In genomic region chr9:129884220-129885017, GRCh38 we compare ENCODE assay signal across 8 cellular contexts. TPM values are rescaled to one million over a fixed set of nuclear protein-coding genes. Genes with fewer than 3 reads are reported as not detected.
DNase-seq lines count a peak whose midpoint lies in the region; ATAC-seq, FAIRE-seq and TF ChIP-seq lines count a peak whose summit lies in the region.

No MANE protein-coding gene starts in this region.

- no peaks in the 10 kb centered on the region for H3K27me3 Mint-ChIP-seq in Caco-2 (ENCODE audit: insufficient read depth, unreplicated experiment)
- H3K27me3 Mint-ChIP-seq in naive thymus-derived CD8-positive, alpha-beta T cell: peaks cover 0 to 3% (median 0%) of the 10 kb centered on the region in 5 donors

- intact Hi-C loops in Caco-2 (cut with micrococcal nuclease; ENCODE audit: unreplicated experiment): loop anchor here (1.0 to 10.0 kb wide), 5 partner anchors 156 to 360 kb away; partner anchors contain the start of gene GPR107

- no peaks in the 10 kb centered on the region for H3K27me3 ChIP-seq in Caco-2 (replicated peaks; ENCODE audit: control insufficient read depth, insufficient read depth, low read length)

- peaks cover 3% of the 10 kb centered on the region; the same call in 1 of the 2 replicates for H3K36me3 ChIP-seq in Caco-2 (ENCODE audit: control insufficient read depth, insufficient read depth, low read length)

- TF ChIP-seq CTCF in Caco-2 (IDR thresholded peaks at IDR 0.05; ENCODE audit: insufficient read depth in 1 of 2, low read depth in 1 of 2, low read length in 1 of 2, severe bottlenecking in 1 of 2, unreplicated experiment in 1 of 2) (no peak), fibroblast of mammary gland (conservative IDR thresholded peaks at IDR 0.05; ENCODE audit: control insufficient read depth, insufficient read depth, low read depth, low read length) (no peak)

- no peak for FAIRE-seq in RCC 7860 (lab: Jason Lieb, UNC)

- peak overlapping the region; percentile 70 for H3K27ac Mint-ChIP-seq in Caco-2 (ENCODE audit: unreplicated experiment)
- peak overlapping the region; percentile 97 to 100 (median 99) for H3K27ac Mint-ChIP-seq in naive thymus-derived CD8-positive, alpha-beta T cell

- H3K9me3 ChIP-seq in Caco-2: no peaks in the 10 kb centered on the region

- H3K9me3 Mint-ChIP-seq in Caco-2 (ENCODE audit: unreplicated experiment): no peaks in the 10 kb centered on the region
- no peaks in the 10 kb centered on the region for H3K9me3 Mint-ChIP-seq in naive thymus-derived CD8-positive, alpha-beta T cell

- CTCF ChIA-PET in Caco-2 (lab: Charles Lee): interaction anchor here (0.6 kb wide), 3 partner anchors 40 to 241 kb away, joined by 3 read pairs; no protein-coding TSS in a partner anchor

- H3K4me3 Mint-ChIP-seq in Caco-2 (ENCODE audit: unreplicated experiment): peak overlapping the region; percentile 73
- H3K4me3 Mint-ChIP-seq in naive thymus-derived CD8-positive, alpha-beta T cell: peak overlapping the region; percentile 86 to 98 (median 93)

- peaks cover 10% of the 10 kb centered on the region for H3K4me1 Mint-ChIP-seq in Caco-2 (ENCODE audit: low read depth, unreplicated experiment)
- H3K4me1 Mint-ChIP-seq in naive thymus-derived CD8-positive, alpha-beta T cell: peaks cover 35 to 61% (median 57%) of the 10 kb centered on the region in 4 donors

- BruUV-seq in Caco-2 (replicated peaks; lab: Mats Ljungman, UMichigan): no TSS peak

- POLR2A ChIA-PET in Caco-2 (lab: Charles Lee): no interaction called here
- POLR2A ChIA-PET in naive thymus-derived CD8-positive, alpha-beta T cell (lab: Charles Lee): interaction anchor here (0.6 to 12.6 kb wide), 21 partner anchors 10 to 215 kb away, joined by 3 to 253 read pairs (median 6); partner anchors contain the start of genes C9orf78, FNBP1, GPR107 and TOR1A

- peak; percentile 28 for ATAC-seq in GM21447 (IDR thresholded peaks at IDR 0.05; ENCODE audit: unreplicated experiment)
- ATAC-seq in naive thymus-derived CD8-positive, alpha-beta T cell: peak; percentile 48 to 55

- peak overlapping the region; percentile 10; the same call in 1 of the 2 replicates for H3K4me3 ChIP-seq in Caco-2 (ENCODE audit: low read depth, low read length)
- H3K4me3 ChIP-seq in Jurkat, Clone E6-1 (ENCODE audit: low read length): peak overlapping the region; percentile 84
- H3K4me3 ChIP-seq in fibroblast of mammary gland (ENCODE audit: control insufficient read depth, low read depth, low read length): peak overlapping the region; percentile 32

- DNase-seq in Caco-2 (peak; percentile 89 to 90), RCC 7860 (ENCODE audit: low spot score) (peak; percentile 70), activated T-helper 1 cell treated with Interleukin-2 at 50 U/mL for 16 hours (ENCODE audit: low read depth) (peak; percentile 93), fibroblast of mammary gland (ENCODE audit: low read depth) (peak; percentile 67)
- peak; percentile 95 for DNase-seq in Jurkat, Clone E6-1 (ENCODE audit: low read depth, low spot score)
- peak; percentile 89 to 97 (median 96) for DNase-seq in naive thymus-derived CD8-positive, alpha-beta T cell
- peak; percentile 86 to 95 (median 94) for DNase-seq in stimulated activated naive CD4-positive, alpha-beta T cell (lab: John Stamatoyannopoulos, UW)

- H3K4me1 ChIP-seq in Caco-2: peaks cover 18% of the 10 kb centered on the region

- peaks cover 15% of the 10 kb centered on the region for H3K36me3 Mint-ChIP-seq in Caco-2 (ENCODE audit: insufficient read depth, unreplicated experiment)
- peaks cover 0 to 32% (median under 1%) of the 10 kb centered on the region in 3 donors for H3K36me3 Mint-ChIP-seq in naive thymus-derived CD8-positive, alpha-beta T cell

RNA-seq across cellular contexts. Expression of gene USP20, which starts 49.2 kb away (rescaled TPM):
- 13.9 and 16.5 TPM in 2 replicates for total RNA-seq in Caco-2 (2022)
- polyA plus RNA-seq in Jurkat, Clone E6-1 (2012; ENCODE audit: insufficient read depth, insufficient read length): 46.8 TPM
- total RNA-seq in naive thymus-derived CD8-positive, alpha-beta T cell: 100 to 1,000 TPM; 117 to 124 TPM
- 10 to 100 TPM; 37.1 to 76.4 (median 49.4) TPM for polyA plus RNA-seq in naive thymus-derived CD8-positive, alpha-beta T cell

RNA-seq across cellular contexts. Expression of gene C9orf78, which starts 49.3 kb away (rescaled TPM):
- total RNA-seq in Caco-2 (2022): 38.3 and 44.1 TPM in 2 replicates
- polyA plus RNA-seq in Jurkat, Clone E6-1 (2012; ENCODE audit: insufficient read depth, insufficient read length): 225 TPM
- total RNA-seq in naive thymus-derived CD8-positive, alpha-beta T cell: 100 to 1,000 TPM in 1 of 2 experiments, 10 to 100 TPM in 1; 98.7 to 104 TPM
- 100 to 1,000 TPM; 191 to 242 (median 222) TPM for polyA plus RNA-seq in naive thymus-derived CD8-positive, alpha-beta T cell

Comparison
In these comparisons a context has a peak if more than half of its experiments do, and no peak if none do; other contexts are left out.
1. Peak in every context shown above with its lines: DNase-seq, ATAC-seq and H3K4me3 ChIP-seq.
2. H3K4me3 ChIP-seq: peak in every context shown above with its lines; median percentile 84 in Jurkat, Clone E6-1; 32 in fibroblast of mammary gland; 10 in Caco-2.